In genomic region chrX:54439967-54440871, GRCh38 we compare ENCODE assay signal across 8 cellular contexts. TPM values are rescaled to one million over a fixed set of nuclear protein-coding genes. Genes with fewer than 3 reads are reported as not detected.
DNase-seq lines count a peak whose midpoint lies in the region; ATAC-seq, FAIRE-seq and TF ChIP-seq lines count a peak whose summit lies in the region.

TSR2 (plus strand) TSS chrX:54440404; CDS start chrX:54440422, 18 bp downstream.

- peak within 1 kb of the TSS; percentile 87 for H3K27ac Mint-ChIP-seq in activated naive CD8-positive, alpha-beta T cell

- intact Hi-C loops in head of caudate nucleus (cut with DNase I) (no loop called here), pancreas (cut with DNase I) (no loop called here), thyroid gland (cut with DNase I) (no loop called here)

- peaks cover 27% of the 10 kb centered on the region for H3K4me1 Mint-ChIP-seq in activated naive CD8-positive, alpha-beta T cell (ENCODE audit: low read depth)

- H3K9me3 ChIP-seq in pancreas (no peaks in the 10 kb centered on the region), thyroid gland (no peaks in the 10 kb centered on the region)

- peak; percentile 85 for DNase-seq in NCI-H1092 (lab: John Stamatoyannopoulos, UW)
- peak; percentile 55 for DNase-seq in SKM-1 (lab: John Stamatoyannopoulos, UW; ENCODE audit: unreplicated experiment)
- peak; percentile 78 to 94 (median 86) for DNase-seq in head of caudate nucleus
- peak; percentile 71 to 89 (median 79) for DNase-seq in pancreas
- peak; percentile 76 to 78 for DNase-seq in thyroid gland

- H3K27me3 ChIP-seq in pancreas (no peaks in the 10 kb centered on the region), thyroid gland (no peaks in the 10 kb centered on the region)

- H3K9me3 Mint-ChIP-seq in activated naive CD8-positive, alpha-beta T cell (ENCODE audit: low read depth): no peaks in the 10 kb centered on the region

- peak within 1 kb of the TSS; percentile 91 for H3K4me3 Mint-ChIP-seq in activated naive CD8-positive, alpha-beta T cell

- no peaks in the 10 kb centered on the region for H3K36me3 ChIP-seq in pancreas
- no peaks in the 10 kb centered on the region for H3K36me3 ChIP-seq in thyroid gland

- H3K4me1 ChIP-seq in pancreas (no peaks in the 10 kb centered on the region), thyroid gland (no peaks in the 10 kb centered on the region)

- peak within 1 kb of the TSS; percentile 48 to 64 (median 59) for H3K4me3 ChIP-seq in pancreas
- H3K4me3 ChIP-seq in thyroid gland (replicated peaks in 1 of 3): peak within 1 kb of the TSS; percentile 41 to 73 (median 69)

- H3K36me3 Mint-ChIP-seq in activated naive CD8-positive, alpha-beta T cell: no peaks in the 10 kb centered on the region

- ATAC-seq in HG02623 (IDR thresholded peaks at IDR 0.05; ENCODE audit: unreplicated experiment): peak; percentile 99
- peak; percentile 99 to 100 (median 99) for ATAC-seq in pancreas

- no peaks in the 10 kb centered on the region for H3K27me3 Mint-ChIP-seq in activated naive CD8-positive, alpha-beta T cell

- TF ChIP-seq CTCF in pancreas (IDR thresholded peaks at IDR 0.05) (no peak), thyroid gland (IDR thresholded peaks at IDR 0.05) (no peak)

- 0 to 23% methylated on average over 40 of the region's 40 CpGs for WGBS in pancreas, 2 donors
- WGBS in thyroid gland, 2 donors: 1 to 2% methylated on average over 17 to 20 of the region's 40 CpGs

- H3K27ac ChIP-seq in pancreas (peak within 1 kb of the TSS in 1 of 4 donors; percentile 30), thyroid gland (peak within 1 kb of the TSS in 2 of 3 donors; percentile 28 to 52)

- TF ChIP-seq POLR2A in GM10847 (IDR thresholded peaks at IDR 0.05; ENCODE audit: extremely low read depth, insufficient read length) (peak; percentile 48), thyroid gland (IDR thresholded peaks at IDR 0.05) (peak in 1 of 2 donors; percentile 59)

- FAIRE-seq in pancreas (lab: Jason Lieb, UNC): no peak

RNA-seq across cellular contexts. Expression of gene TSR2, which starts in this region (rescaled TPM):
- 10 to 100 TPM; 12.5 to 18.3 (median 15.3) TPM for total RNA-seq in pancreas
- 10 to 100 TPM; 18.3 to 28.9 TPM for polyA plus RNA-seq in pancreas
- 10 to 100 TPM; 27.9 to 39.0 (median 34.3) TPM for total RNA-seq in thyroid gland
